21 cellular contexts compared by ENCODE assay signal in genomic region chr9:96214639-96215038, GRCh38.
"Had no signal": no experiment of that assay in that cellular context is flagged by ENCODE, and none has a peak within 500 bp of the region (broad histone marks: within the 10 kb centered on the region; RNA-seq: fewer than 3 reads in every experiment).

No MANE protein-coding gene starts in this region.

- H3K4me3 ChIP-seq: dorsolateral prefrontal cortex, heart left ventricle, prostate gland, sigmoid colon, skin epidermis, testis, tibial nerve had no signal

- H3K27ac Mint-ChIP-seq: stimulated activated naive B cell treated with anti-CD40 and anti-IgM and Interleukin-4, amounts not matched to agents 10 μg/mL and 1 μg/mL and 100 μg/mL, for 72 hours; stimulated activated naive CD8-positive, alpha-beta T cell treated with anti-CD3 and anti-CD28 coated beads, Interleukin-15, amount 100 ng/mL, for 72 hours had no signal

- H3K79me2 ChIP-seq: parathyroid adenoma had no signal

- H3K27ac ChIP-seq: dorsolateral prefrontal cortex, heart left ventricle, parathyroid adenoma, prostate gland, sigmoid colon, tibial nerve had no signal

- H3K9me3 Mint-ChIP-seq: neural crest cell; stimulated activated naive CD8-positive, alpha-beta T cell treated with anti-CD3 and anti-CD28 coated beads, Interleukin-15, amount 100 ng/mL, for 72 hours had no signal

- H3K36me3 Mint-ChIP-seq: naive thymus-derived CD4-positive, alpha-beta T cell had no signal

- H3K4me3 Mint-ChIP-seq: naive thymus-derived CD4-positive, alpha-beta T cell; neural crest cell; stimulated activated naive B cell treated with anti-CD40 and anti-IgM and Interleukin-4, amounts not matched to agents 10 μg/mL and 1 μg/mL and 100 μg/mL, for 72 hours; stimulated activated naive CD8-positive, alpha-beta T cell treated with anti-CD3 and anti-CD28 coated beads, Interleukin-15, amount 100 ng/mL, for 72 hours had no signal

- H2AFZ ChIP-seq: parathyroid adenoma had no signal

- ATAC-seq: heart left ventricle; left lobe of liver; naive thymus-derived CD4-positive, alpha-beta T cell; stimulated activated naive B cell treated with anti-CD40 and anti-IgM and Interleukin-4, amounts not matched to agents 10 μg/mL and 1 μg/mL and 100 μg/mL, for 72 hours; stimulated activated naive CD8-positive, alpha-beta T cell treated with anti-CD3 and anti-CD28 coated beads, Interleukin-15, amount 100 ng/mL, for 72 hours had no signal

- H3K36me3 ChIP-seq: heart left ventricle, prostate gland, sigmoid colon, tibial nerve had no signal

- DNase-seq: cortex of kidney; dorsolateral prefrontal cortex; effector CD8-positive, alpha-beta T cell; heart left ventricle; hypothalamus; kidney glomerular epithelial cell; mammary epithelial cell; naive thymus-derived CD4-positive, alpha-beta T cell; nucleus accumbens; sigmoid colon; stimulated activated CD4-positive, alpha-beta T cell treated with anti-CD3 and anti-CD28 coated beads, Interleukin-2, amount 100 ng/mL, for 24 hours; stimulated activated CD4-positive, alpha-beta T cell treated with anti-CD3 and anti-CD28 coated beads, Interleukin-4, amount 100 ng/mL, for 4 hours; stimulated activated naive B cell treated with anti-CD40 and anti-IgM and Interleukin-4, amounts not matched to agents 10 μg/mL and 1 μg/mL and 100 μg/mL, for 72 hours; stimulated activated naive CD8-positive, alpha-beta T cell treated with anti-CD3 and anti-CD28 coated beads, Interleukin-15, amount 100 ng/mL, for 72 hours; testis had no signal

- H3K4me1 ChIP-seq: parathyroid adenoma, prostate gland had no signal

- H3K27me3 ChIP-seq: dorsolateral prefrontal cortex, testis had no signal

- H3K9me3 ChIP-seq: heart left ventricle, prostate gland, sigmoid colon, testis, tibial nerve had no signal
